ENCODE assay signal across 14 cellular contexts in the genomic region with DNA sequence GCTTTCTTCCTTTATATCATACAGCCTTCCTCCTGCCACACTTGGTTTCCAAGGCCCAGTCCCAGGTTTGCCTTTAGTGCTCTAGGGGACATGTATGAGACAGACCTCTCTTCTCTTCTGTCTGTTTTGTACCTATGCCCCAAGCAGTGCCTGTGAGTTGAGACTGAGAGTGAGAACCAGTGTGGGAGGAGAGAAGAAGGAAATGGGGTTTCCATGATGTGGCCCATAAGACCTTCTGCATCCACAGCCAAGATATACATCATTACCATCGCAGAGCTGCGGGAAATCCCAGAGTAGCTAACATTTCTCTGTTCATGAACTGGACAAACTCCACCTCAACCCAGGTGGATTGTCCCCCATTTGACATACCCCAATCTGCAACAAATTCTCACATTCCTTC. TPM values are rescaled to one million over a fixed set of nuclear protein-coding genes. Genes with fewer than 3 reads are reported as not detected.
A peak's percentile ranks its signal among the peaks of the same experiment; 100 is the strongest.
DNase-seq lines count a peak whose midpoint lies in the region; ATAC-seq, FAIRE-seq and TF ChIP-seq lines count a peak whose summit lies in the region.
"Had no signal": no experiment of that assay in that cellular context is flagged by ENCODE, and none has a peak within 500 bp of the region (broad histone marks: within the 10 kb centered on the region; RNA-seq: fewer than 3 reads in every experiment).

No MANE protein-coding gene starts in this region.

- H3K9me3 ChIP-seq in ovary, result no peaks in the 10 kb centered on the region
- H3K9me3 ChIP-seq: breast epithelium had no signal

- H3K27ac ChIP-seq in ovary, result no peak overlapping the region
- H3K27ac ChIP-seq: breast epithelium had no signal

- intact Hi-C loops in ovary (cut with DNase I), result no loop called here

- H3K4me3 Mint-ChIP-seq in activated T-helper 17 cell treated with anti-CD3 and anti-CD28 coated beads, Interleukin-2, amount 50 U/mL, for 72 hours, result peak overlapping the region; percentile 94

- H3K36me3 ChIP-seq in ovary, result no peaks in the 10 kb centered on the region
- H3K36me3 ChIP-seq: breast epithelium had no signal

- TF ChIP-seq EP300 in ovary (IDR thresholded peaks at IDR 0.05), result no peak

- no peak overlapping the region for H3K4me3 ChIP-seq in ovary
- H3K4me3 ChIP-seq: breast epithelium had no signal

- no peaks in the 10 kb centered on the region for H3K27me3 ChIP-seq in ovary
- H3K27me3 ChIP-seq: breast epithelium had no signal

- WGBS in ovary, 3 donors, result 89 to 98% (median 94%) methylated on average over 2 of the region's 2 CpGs

- DNase-seq in GM18507 (ENCODE audit: extremely low spot score, insufficient read length, low read depth) (no peak), SW480 (ENCODE audit: low spot score) (no peak), ovary (no peak), NCI-H128 (lab: John Stamatoyannopoulos, UW; ENCODE audit: unreplicated experiment) (no peak), COR-L47 (lab: John Stamatoyannopoulos, UW) (no peak)
- peak; percentile 25 to 69 for DNase-seq in stimulated activated CD4-positive, alpha-beta T cell treated with anti-CD3 and anti-CD28 coated beads, Interleukin-4, amount 100 ng/mL, for 4 hours
- DNase-seq: NCI-H446 had no signal

- H3K27me3 Mint-ChIP-seq in activated T-helper 17 cell treated with anti-CD3 and anti-CD28 coated beads, Interleukin-2, amount 50 U/mL, for 72 hours, result no peaks in the 10 kb centered on the region

- peak overlapping the region; percentile 84 for H3K27ac Mint-ChIP-seq in activated T-helper 17 cell treated with anti-CD3 and anti-CD28 coated beads, Interleukin-2, amount 50 U/mL, for 72 hours

- peaks cover 39% of the 10 kb centered on the region for H3K4me1 Mint-ChIP-seq in activated T-helper 17 cell treated with anti-CD3 and anti-CD28 coated beads, Interleukin-2, amount 50 U/mL, for 72 hours

- ATAC-seq in HG03520 (IDR thresholded peaks at IDR 0.05; ENCODE audit: unreplicated experiment), result peak; percentile 37
- peak; percentile 69 for ATAC-seq in activated T-helper 17 cell treated with anti-CD3 and anti-CD28 coated beads, Interleukin-2, amount 50 U/mL, for 72 hours (replicated peaks)
- ATAC-seq: esophagus mucosa, Right ventricle myocardium inferior, sciatic nerve had no signal

- H3K4me1 ChIP-seq in ovary (ENCODE audit: insufficient read depth), result peaks cover under 1% of the 10 kb centered on the region
- H3K4me1 ChIP-seq: breast epithelium had no signal

- TF ChIP-seq CTCF in ovary (IDR thresholded peaks at IDR 0.05), result no peak

- H3K9me3 Mint-ChIP-seq in activated T-helper 17 cell treated with anti-CD3 and anti-CD28 coated beads, Interleukin-2, amount 50 U/mL, for 72 hours, result no peaks in the 10 kb centered on the region

- no peak for TF ChIP-seq POLR2A in ovary (IDR thresholded peaks at IDR 0.05)

- H3K36me3 Mint-ChIP-seq in activated T-helper 17 cell treated with anti-CD3 and anti-CD28 coated beads, Interleukin-2, amount 50 U/mL, for 72 hours (ENCODE audit: low read depth), result peaks cover 83% of the 10 kb centered on the region

- peak; percentile 56 for FAIRE-seq in GM18507 (lab: Jason Lieb, UNC)

RNA-seq across cellular contexts. Expression of gene TESPA1, which starts 2.8 kb away (rescaled TPM):
- 10 to 100 TPM; 51.1 to 91.7 TPM for total RNA-seq in activated T-helper 17 cell treated with anti-CD3 and anti-CD28 coated beads, Interleukin-2, amount 50 U/mL, for 72 hours
- 1 to 10 TPM; 1.3 to 3.5 (median 3.1) TPM for total RNA-seq in ovary
- 1 to 10 TPM; 3.4 to 5.9 TPM for polyA plus RNA-seq in ovary

RNA-seq across cellular contexts. Expression of gene NEUROD4, which starts 38.0 kb away (rescaled TPM):
- total RNA-seq in activated T-helper 17 cell treated with anti-CD3 and anti-CD28 coated beads, Interleukin-2, amount 50 U/mL, for 72 hours, result not detected
- not detected for total RNA-seq in ovary
- polyA plus RNA-seq in ovary, result not detected
- total RNA-seq: breast epithelium, esophagus mucosa, mucosa of gallbladder, Right ventricle myocardium inferior, sciatic nerve had no signal

Comparison
In these comparisons a context has a peak if more than half of its experiments do, and no peak if none do; other contexts are left out.
1. DNase-seq: peak in stimulated activated CD4-positive, alpha-beta T cell treated with anti-CD3 and anti-CD28 coated beads, Interleukin-4, amount 100 ng/mL, for 4 hours (2 of 2); none in GM18507 (single experiment), SW480 (single experiment), ovary (0 of 5), NCI-H128 (single experiment) and COR-L47 (single experiment).
2. RNA of gene TESPA1, which starts 2.8 kb away (total RNA-seq): 51.1 to 91.7 TPM in activated T-helper 17 cell treated with anti-CD3 and anti-CD28 coated beads, Interleukin-2, amount 50 U/mL, for 72 hours; 1.3 to 3.5 TPM in ovary; every median in the first group is over 10 times any median in the second.